ENCODE assay signal across 20 cellular contexts in the genomic region with DNA sequence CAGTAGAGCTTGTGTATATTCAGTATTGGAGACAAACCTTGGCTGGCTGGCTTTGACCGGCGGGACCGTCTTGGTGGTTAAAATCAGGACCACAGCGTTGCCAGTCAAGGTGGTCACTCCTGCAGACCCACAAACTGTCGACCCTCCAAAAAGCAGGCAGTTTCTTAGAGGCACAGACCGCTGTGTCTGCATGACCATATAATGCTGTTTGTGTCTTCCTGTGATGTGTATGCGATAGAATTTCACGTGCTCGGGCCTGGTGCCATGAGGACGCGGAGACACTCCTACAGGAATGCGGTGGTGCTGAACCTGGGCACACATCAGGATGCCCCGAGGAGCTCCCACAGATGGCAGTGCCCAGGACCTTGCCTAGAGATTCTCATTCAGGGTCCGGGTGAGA. TPM values are rescaled to one million over a fixed set of nuclear protein-coding genes. Genes with fewer than 3 reads are reported as not detected.
DNase-seq lines count a peak whose midpoint lies in the region; ATAC-seq and TF ChIP-seq lines count a peak whose summit lies in the region.
"Had no signal": no experiment of that assay in that cellular context is flagged by ENCODE, and none has a peak within 500 bp of the region (broad histone marks: within the 10 kb centered on the region; RNA-seq: fewer than 3 reads in every experiment).

No MANE protein-coding gene starts in this region.

- H3K27ac ChIP-seq in mammary epithelial cell (ENCODE audit: insufficient read depth, low read depth, low read length) (no peak overlapping the region), body of pancreas (peak overlapping the region; percentile 40 to 96 (median 88)), mesenchymal stem cell (ENCODE audit: low read length, poor library complexity, severe bottlenecking) (peak overlapping the region; percentile 97), upper lobe of right lung (no peak overlapping the region)
- H3K27ac ChIP-seq: lower lobe of right lung, skin epidermis had no signal

- WGBS in mammary epithelial cell (ENCODE audit: low coverage, missing lambda C conversion rate): 94% methylated on average over 13 of the region's 14 CpGs
- 97% methylated on average over 14 of the region's 14 CpGs for WGBS in body of pancreas, 2 donors
- 92% methylated on average over 14 of the region's 14 CpGs for WGBS in mesenchymal stem cell

- H3K4me3 Mint-ChIP-seq in MCF 10A (ENCODE audit: unreplicated experiment): no peak overlapping the region
- H3K4me3 Mint-ChIP-seq: CD4-positive, CD25-positive, alpha-beta regulatory T cell; effector memory CD8-positive, alpha-beta T cell; naive thymus-derived CD8-positive, alpha-beta T cell had no signal

- H2BK12ac ChIP-seq in mesenchymal stem cell (ENCODE audit: low read length in 2 of 2): peak overlapping the region; percentile 27 to 67

- DNase-seq in MCF 10A (ENCODE audit: unreplicated experiment): peak; percentile 48
- no peak for DNase-seq in mammary epithelial cell
- DNase-seq in body of pancreas: peak in 3 of 4 donors; percentile 4 to 14 (median 14)
- DNase-seq in mesenchymal stem cell: no peak
- DNase-seq in upper lobe of right lung: peak; percentile 42
- no peak for DNase-seq in NCI-H2227 (lab: John Stamatoyannopoulos, UW; ENCODE audit: unreplicated experiment)
- DNase-seq in D341Med (ENCODE audit: low spot score): no peak
- DNase-seq in NCI-H524 (lab: John Stamatoyannopoulos, UW): no peak
- DNase-seq: activated CD4-positive, alpha-beta T cell treated with anti-CD3 and anti-CD28 coated beads for 48 hours; activated gamma-delta T cell; CD4-positive, CD25-positive, alpha-beta regulatory T cell; DMS53; effector memory CD8-positive, alpha-beta T cell; lower lobe of right lung; naive thymus-derived CD8-positive, alpha-beta T cell; NCI-H146; stimulated activated CD4-positive, alpha-beta T cell treated with anti-CD3 and anti-CD28 coated beads, Interleukin-4, amount 100 ng/mL, for 24 hours had no signal

- H3K4me2 ChIP-seq in mammary epithelial cell (ENCODE audit: insufficient read depth, low read depth, low read length) (no peak overlapping the region), mesenchymal stem cell (ENCODE audit: low read length, poor library complexity, severe bottlenecking) (no peak overlapping the region)

- peak overlapping the region; percentile 71 for H4K8ac ChIP-seq in mesenchymal stem cell (ENCODE audit: low read length)

- no peaks in the 10 kb centered on the region for H3K27me3 Mint-ChIP-seq in MCF 10A (ENCODE audit: insufficient read depth, unreplicated experiment)
- H3K27me3 Mint-ChIP-seq: CD4-positive, CD25-positive, alpha-beta regulatory T cell; effector memory CD8-positive, alpha-beta T cell; naive thymus-derived CD8-positive, alpha-beta T cell had no signal

- H3K36me3 Mint-ChIP-seq in MCF 10A (ENCODE audit: insufficient read depth, unreplicated experiment): peaks cover 69% of the 10 kb centered on the region

- H3K27me3 ChIP-seq in mammary epithelial cell (ENCODE audit: insufficient read depth, low read length) (no peaks in the 10 kb centered on the region), body of pancreas (no peaks in the 10 kb centered on the region), mesenchymal stem cell (ENCODE audit: control insufficient read depth in 1 of 2, insufficient read depth in 1 of 2, low read length in 2 of 2) (no peaks in the 10 kb centered on the region), upper lobe of right lung (no peaks in the 10 kb centered on the region)
- H3K27me3 ChIP-seq: adrenal gland, MG63 had no signal

- intact Hi-C loops in MCF 10A (cut with micrococcal nuclease): loop anchor here (2.0 to 5.0 kb wide), 2 partner anchors 45 to 58 kb away; a partner anchor contains a TSS
- intact Hi-C loops in mammary epithelial cell (cut with micrococcal nuclease): loop anchor here (5.0 kb wide), 1 partner anchor 45 kb away; a partner anchor contains a TSS
- intact Hi-C loops in body of pancreas (cut with DNase I): no loop called here
- intact Hi-C loops in upper lobe of right lung (cut with DNase I): no loop called here

- ATAC-seq in body of pancreas (no peak), upper lobe of right lung (no peak)
- ATAC-seq: effector memory CD8-positive, alpha-beta T cell; naive thymus-derived CD8-positive, alpha-beta T cell had no signal

- peak overlapping the region; percentile 75 for H2BK5ac ChIP-seq in mesenchymal stem cell (ENCODE audit: low read depth, low read length, poor library complexity, severe bottlenecking)

- H3K9ac ChIP-seq in mammary epithelial cell (ENCODE audit: insufficient read depth, low read length): no peak overlapping the region
- no peak overlapping the region for H3K9ac ChIP-seq in mesenchymal stem cell (ENCODE audit: low read length)

- peaks cover 42% of the 10 kb centered on the region for H3K79me2 ChIP-seq in mammary epithelial cell (ENCODE audit: insufficient read depth, low read length)

- H4K20me1 ChIP-seq in mammary epithelial cell (ENCODE audit: insufficient read depth, low read length): no peaks in the 10 kb centered on the region

- H2AFZ ChIP-seq in mammary epithelial cell (ENCODE audit: low read depth, low read length) (no peak overlapping the region), mesenchymal stem cell (ENCODE audit: low read depth, low read length) (no peak overlapping the region)

- H3K4me3 ChIP-seq in mammary epithelial cell (replicated peaks in 1 of 3; ENCODE audit: insufficient read depth in 1 of 3, low read depth in 2 of 3, low read length in 3 of 3) (no peak overlapping the region), body of pancreas (no peak overlapping the region), mesenchymal stem cell (ENCODE audit: insufficient read depth in 1 of 2, low read depth in 1 of 2, low read length in 2 of 2) (no peak overlapping the region), upper lobe of right lung (no peak overlapping the region)
- H3K4me3 ChIP-seq: adrenal gland, lower lobe of right lung, MG63, skin epidermis had no signal

- H4K91ac ChIP-seq in mesenchymal stem cell (ENCODE audit: low read length): peak overlapping the region; percentile 47

- H3K4me1 ChIP-seq in mammary epithelial cell (ENCODE audit: insufficient read depth, low read length) (peaks cover 21% of the 10 kb centered on the region), body of pancreas (peaks cover 81% of the 10 kb centered on the region), mesenchymal stem cell (ENCODE audit: control insufficient read depth, insufficient read depth, low read depth, low read length) (peaks cover 43% of the 10 kb centered on the region), upper lobe of right lung (no peaks in the 10 kb centered on the region)
- H3K4me1 ChIP-seq: lower lobe of right lung had no signal

- H3K36me3 ChIP-seq in mammary epithelial cell (ENCODE audit: insufficient read depth, low read length) (peaks cover 14% of the 10 kb centered on the region), body of pancreas (replicated peaks in 1 of 2; ENCODE audit: insufficient read depth in 1 of 2, low read depth in 2 of 2) (peaks cover 0 to 15% of the 10 kb centered on the region in 2 donors), mesenchymal stem cell (ENCODE audit: control insufficient read depth in 1 of 2, insufficient read depth in 2 of 2, low read depth in 1 of 2, low read length in 2 of 2) (peaks cover 42 to 89% of the 10 kb centered on the region in 2 experiments), upper lobe of right lung (peaks cover 69% of the 10 kb centered on the region)

- dilution Hi-C loops in mammary epithelial cell (cut with HindIII; ENCODE audit: low sequenced_read_pairs): no loop called here

- in situ Hi-C loops in mammary epithelial cell (cut with MboI; ENCODE audit: low sequenced_read_pairs in 2 of 2): no loop called here

- H2BK15ac ChIP-seq in mesenchymal stem cell (ENCODE audit: low read depth, poor library complexity, severe bottlenecking): no peak overlapping the region

- no peaks in the 10 kb centered on the region for H3K9me3 Mint-ChIP-seq in MCF 10A (ENCODE audit: unreplicated experiment)
- H3K9me3 Mint-ChIP-seq: CD4-positive, CD25-positive, alpha-beta regulatory T cell; effector memory CD8-positive, alpha-beta T cell; naive thymus-derived CD8-positive, alpha-beta T cell had no signal

- POLR2A ChIA-PET in MCF 10A (lab: Yijun Ruan, JAX): interaction anchor here (0.8 to 2.0 kb wide), 5 partner anchors 22 to 51 kb away, joined by 3 to 5 read pairs (median 4); no protein-coding TSS in a partner anchor

- H3K18ac ChIP-seq in mesenchymal stem cell (ENCODE audit: low read depth in 1 of 2, low read length in 2 of 2): peak overlapping the region; percentile 64 to 87

- CTCF ChIA-PET in MCF 10A (lab: Yijun Ruan, JAX) (interaction anchor here (0.7 to 3.0 kb wide), 4 partner anchors 61 to 151 kb away, joined by 3 to 32 read pairs (median 20); no protein-coding TSS in a partner anchor), mammary epithelial cell (lab: Charles Lee; ENCODE audit: low non-redundant PET) (no interaction called here)

- TF ChIP-seq CTCF in MCF 10A (IDR thresholded peaks at IDR 0.05; ENCODE audit: unreplicated experiment): no peak
- TF ChIP-seq CTCF in mammary epithelial cell (conservative IDR thresholded peaks at IDR 0.05 in 1 of 2, IDR thresholded peaks at IDR 0.05 in 1 of 2; ENCODE audit: extremely low read depth in 1 of 2, insufficient read depth in 1 of 2, low read depth in 1 of 2, low read length in 2 of 2): no peak
- no peak for TF ChIP-seq CTCF in body of pancreas (IDR thresholded peaks at IDR 0.05)
- no peak for TF ChIP-seq CTCF in upper lobe of right lung (IDR thresholded peaks at IDR 0.05)

- peaks cover 26% of the 10 kb centered on the region for H3K79me1 ChIP-seq in mesenchymal stem cell (replicated peaks; ENCODE audit: low read length, poor library complexity, severe bottlenecking)

- no peak for TF ChIP-seq POLR2A in body of pancreas (IDR thresholded peaks at IDR 0.05)

- peaks cover 24% of the 10 kb centered on the region for H3K4me1 Mint-ChIP-seq in MCF 10A (ENCODE audit: insufficient read depth, unreplicated experiment)

- BruUV-seq in MCF 10A (replicated peaks; lab: Mats Ljungman, UMichigan) (no TSS peak), mammary epithelial cell (replicated peaks; lab: Mats Ljungman, UMichigan) (no TSS peak)

- peak overlapping the region; percentile 9 to 13 for H3K4ac ChIP-seq in mesenchymal stem cell (ENCODE audit: low read depth in 1 of 2, low read length in 2 of 2)

- peak overlapping the region; percentile 78 for H3K27ac Mint-ChIP-seq in MCF 10A (ENCODE audit: low read depth, unreplicated experiment)
- H3K27ac Mint-ChIP-seq: effector memory CD8-positive, alpha-beta T cell had no signal

- peak overlapping the region; percentile 99 for H2AK5ac ChIP-seq in mesenchymal stem cell (ENCODE audit: low read length, severe bottlenecking)

- no peak overlapping the region for H3K14ac ChIP-seq in mesenchymal stem cell (ENCODE audit: low read length in 2 of 2)

- H3K23ac ChIP-seq in mesenchymal stem cell (ENCODE audit: low read length in 2 of 2): peak overlapping the region in 1 of 2 experiments; percentile 46

- H2BK120ac ChIP-seq in mesenchymal stem cell (ENCODE audit: low read depth, low read length): peak overlapping the region; percentile 9

- no peaks in the 10 kb centered on the region for H3K9me3 ChIP-seq in mammary epithelial cell (replicated peaks; ENCODE audit: insufficient read depth, low read length)
- no peaks in the 10 kb centered on the region for H3K9me3 ChIP-seq in body of pancreas
- H3K9me3 ChIP-seq in mesenchymal stem cell (ENCODE audit: control insufficient read depth, low read length): no peaks in the 10 kb centered on the region
- no peaks in the 10 kb centered on the region for H3K9me3 ChIP-seq in upper lobe of right lung
- H3K9me3 ChIP-seq: adrenal gland, lower lobe of right lung, MG63 had no signal

RNA-seq across cellular contexts. Expression of a gene that starts 34.8 kb away (rescaled TPM):
- 47.0 and 53.0 TPM in 2 replicates for total RNA-seq in MCF 10A (2022)
- 10 to 100 TPM; 50.8 to 65.2 TPM for total RNA-seq in mammary epithelial cell
- polyA plus RNA-seq in mammary epithelial cell: 102 TPM
- polyA minus RNA-seq in mammary epithelial cell: 55.5 TPM
- total RNA-seq in body of pancreas: 100 to 1,000 TPM; 147 to 158 TPM
- 30.5 TPM for polyA plus RNA-seq in mesenchymal stem cell (2013, experiment 1 of 2)
- polyA plus RNA-seq in mesenchymal stem cell (2013, experiment 2 of 2): 31.1 TPM
- total RNA-seq in upper lobe of right lung: 38.2 TPM

RNA-seq across cellular contexts. Expression of a gene that starts 46.1 kb away (rescaled TPM):
- total RNA-seq in MCF 10A (2022): 34.9 and 35.5 TPM in 2 replicates
- total RNA-seq in mammary epithelial cell: 10 to 100 TPM; 33.7 to 36.5 TPM
- 42.4 TPM for polyA plus RNA-seq in mammary epithelial cell
- polyA minus RNA-seq in mammary epithelial cell: 63.3 TPM
- 10 to 100 TPM; 43.1 to 52.4 TPM for total RNA-seq in body of pancreas
- 29.1 TPM for polyA plus RNA-seq in mesenchymal stem cell (2013, experiment 1 of 2)
- polyA plus RNA-seq in mesenchymal stem cell (2013, experiment 2 of 2): 31.7 TPM
- total RNA-seq in upper lobe of right lung: 28.3 TPM

Comparison
In these comparisons a context has a peak if more than half of its experiments do, and no peak if none do; other contexts are left out.
1. DNase-seq: peak in MCF 10A (single experiment), body of pancreas (3 of 4) and upper lobe of right lung (single experiment); none in mammary epithelial cell (single experiment), mesenchymal stem cell (single experiment), NCI-H2227 (single experiment), D341Med (single experiment) and NCI-H524 (0 of 2).
2. H3K27ac ChIP-seq: peak in body of pancreas (4 of 4) and mesenchymal stem cell (single experiment); none in mammary epithelial cell (single experiment) and upper lobe of right lung (single experiment).
3. intact Hi-C loops: an anchor here in MCF 10A (2.0 to 5.0 kb wide) and mammary epithelial cell (5.0 kb wide); none called in body of pancreas and upper lobe of right lung.